In genomic region chr12:131284955-131285904, GRCh38 we compare ENCODE assay signal across 8 cellular contexts.
DNase-seq lines count a peak whose midpoint lies in the region; ATAC-seq, FAIRE-seq and TF ChIP-seq lines count a peak whose summit lies in the region.
"Not testable (repeated sequence)": the region's sequence is repeated elsewhere in the genome, so short reads cannot be mapped to it uniquely, and the experiment has no call there.

No MANE protein-coding gene starts in this region.

- not testable (repeated sequence) for H3K4me3 Mint-ChIP-seq in activated CD4-positive, alpha-beta T cell treated with anti-CD3 and anti-CD28 coated beads, Interleukin-2, amount 10 ng/mL, durations not matched to agents 7 days and 5 days; MCF 10A (ENCODE audit: unreplicated experiment)

- not testable (repeated sequence) for H3K36me3 Mint-ChIP-seq in activated CD4-positive, alpha-beta T cell treated with anti-CD3 and anti-CD28 coated beads, Interleukin-2, amount 10 ng/mL, durations not matched to agents 7 days and 5 days (ENCODE audit: low read depth); MCF 10A (ENCODE audit: insufficient read depth, unreplicated experiment)

- not testable (repeated sequence) for H3K4me2 ChIP-seq in A549

- peak overlapping the region; percentile 25 for H3K27ac Mint-ChIP-seq in activated CD4-positive, alpha-beta T cell treated with anti-CD3 and anti-CD28 coated beads, Interleukin-2, amount 10 ng/mL, durations not matched to agents 7 days and 5 days
- H3K27ac Mint-ChIP-seq in MCF 10A (ENCODE audit: low read depth, unreplicated experiment), result not testable (repeated sequence)

- not testable (repeated sequence) for H3K36me3 ChIP-seq in aorta (ENCODE audit: control insufficient read depth in 1 of 2, insufficient read depth in 2 of 2, low read length in 1 of 2)

- not testable (repeated sequence) for TF ChIP-seq RAD21 in A549 (conservative IDR thresholded peaks at IDR 0.05 in 1 of 2, IDR thresholded peaks at IDR 0.05 in 1 of 2)

- POLR2A ChIA-PET in A549 (lab: Yijun Ruan, JAX); activated CD4-positive, alpha-beta T cell treated with anti-CD3 and anti-CD28 coated beads, Interleukin-2, amount 10 ng/mL, durations not matched to agents 7 days and 5 days (lab: Charles Lee); MCF 10A (lab: Yijun Ruan, JAX): not testable (repeated sequence)

- 59% methylated on average over 5 of the region's 9 CpGs for WGBS in A549 (ENCODE audit: missing lambda C conversion rate)
- 39 to 52% methylated on average over 6 to 8 of the region's 9 CpGs for WGBS in aorta, 2 donors

- intact Hi-C loops in MCF 10A (cut with micrococcal nuclease); posterior vena cava (cut with DNase I); aorta (cut with DNase I): not testable (repeated sequence)

- peak in 1 of 2 experiments; percentile 48 for DNase-seq in A549 (ENCODE audit: low read depth in 1 of 2, low spot score in 1 of 2)
- not testable (repeated sequence) for DNase-seq in HTR-8/SVneo (ENCODE audit: insufficient read length, low spot score); activated CD4-positive, alpha-beta T cell treated with anti-CD3 and anti-CD28 coated beads, Interleukin-2, amount 10 ng/mL, durations not matched to agents 7 days and 5 days
- peak; percentile 10 for DNase-seq in OCI-M1 (lab: John Stamatoyannopoulos, UW)
- peak; percentile 23 for DNase-seq in MCF 10A (ENCODE audit: unreplicated experiment)
- DNase-seq in left kidney (ENCODE audit: low read depth, low spot score), result peak; percentile 46
- DNase-seq in posterior vena cava (ENCODE audit: low spot score), result peak; percentile 65
- DNase-seq in aorta, result peak; percentile 29 to 32

- ATAC-seq in A549, result peak; percentile 54 to 67; a peak in 5 of 6 replicates
- not testable (repeated sequence) for ATAC-seq in aorta (ENCODE audit: low FRiP score)

- FAIRE-seq in A549 (lab: Jason Lieb, UNC), result not testable (repeated sequence)
- peak; percentile 49 for FAIRE-seq in HTR-8/SVneo (lab: Jason Lieb, UNC)

- H3K9me3 ChIP-seq in A549; aorta (ENCODE audit: control insufficient read depth, low read length): not testable (repeated sequence)

- not testable (repeated sequence) for H3K27me3 Mint-ChIP-seq in activated CD4-positive, alpha-beta T cell treated with anti-CD3 and anti-CD28 coated beads, Interleukin-2, amount 10 ng/mL, durations not matched to agents 7 days and 5 days; MCF 10A (ENCODE audit: insufficient read depth, unreplicated experiment)

- not testable (repeated sequence) for TF ChIP-seq POLR2A in A549 (IDR thresholded peaks at IDR 0.05; ENCODE audit: low read length)

- CTCF ChIA-PET in A549 (lab: Yijun Ruan, JAX), result interaction anchor here (1.0 to 1.1 kb wide), 2 partner anchors 179 to 545 kb away, joined by 3 read pairs; no protein-coding TSS in a partner anchor
- CTCF ChIA-PET in activated CD4-positive, alpha-beta T cell treated with anti-CD3 and anti-CD28 coated beads, Interleukin-2, amount 10 ng/mL, durations not matched to agents 7 days and 5 days (lab: Charles Lee), result not testable (repeated sequence)
- CTCF ChIA-PET in MCF 10A (lab: Yijun Ruan, JAX), result interaction anchor here (0.6 kb wide), 1 partner anchor 82 kb away, joined by 3 read pairs; no protein-coding TSS in a partner anchor

- not testable (repeated sequence) for H3K9me3 Mint-ChIP-seq in activated CD4-positive, alpha-beta T cell treated with anti-CD3 and anti-CD28 coated beads, Interleukin-2, amount 10 ng/mL, durations not matched to agents 7 days and 5 days; MCF 10A (ENCODE audit: unreplicated experiment)

- not testable (repeated sequence) for TF ChIP-seq EP300 in A549 (IDR thresholded peaks at IDR 0.05)

- H3K4me1 ChIP-seq in A549; aorta (ENCODE audit: control insufficient read depth in 1 of 2, insufficient read depth in 2 of 2, low read length in 2 of 2): not testable (repeated sequence)

- H3K4me3 ChIP-seq in A549; aorta (ENCODE audit: low read length in 2 of 2): not testable (repeated sequence)

- peak overlapping the region; percentile 9 to 65; a peak in 3 of 6 replicates for H3K27ac ChIP-seq in A549
- not testable (repeated sequence) for H3K27ac ChIP-seq in aorta (ENCODE audit: low read depth in 1 of 2, low read length in 2 of 2)

- TF ChIP-seq CTCF in A549 (IDR thresholded peaks at IDR 0.05); MCF 10A (IDR thresholded peaks at IDR 0.05; ENCODE audit: unreplicated experiment): not testable (repeated sequence)

- BruUV-seq in MCF 10A (replicated peaks; lab: Mats Ljungman, UMichigan), result not testable (repeated sequence)

- H3K27me3 ChIP-seq in aorta (ENCODE audit: control insufficient read depth in 1 of 2, insufficient read depth in 2 of 2, low read length in 1 of 2), result not testable (repeated sequence)

- H3K4me1 Mint-ChIP-seq in activated CD4-positive, alpha-beta T cell treated with anti-CD3 and anti-CD28 coated beads, Interleukin-2, amount 10 ng/mL, durations not matched to agents 7 days and 5 days; MCF 10A (ENCODE audit: insufficient read depth, unreplicated experiment): not testable (repeated sequence)
